In genomic region chr12:2169489-2169888, GRCh38 we compare ENCODE assay signal across 35 cellular contexts.
DNase-seq lines count a peak whose midpoint lies in the region; ATAC-seq and TF ChIP-seq lines count a peak whose summit lies in the region.
"Had no signal": no experiment of that assay in that cellular context is flagged by ENCODE, and none has a peak within 500 bp of the region (broad histone marks: within the 10 kb centered on the region; RNA-seq: fewer than 3 reads in every experiment).

No MANE protein-coding gene starts in this region.

- H3K36me3 Mint-ChIP-seq in naive thymus-derived CD8-positive, alpha-beta T cell = peaks cover 0 to 25% (median 0%) of the 10 kb centered on the region in 3 donors

- TF ChIP-seq EP300 in gastroesophageal sphincter (IDR thresholded peaks at IDR 0.05) (no peak), transverse colon (IDR thresholded peaks at IDR 0.05; ENCODE audit: low read depth) (no peak)

- WGBS in gastroesophageal sphincter (ENCODE audit: low coverage in 1 of 2), 2 donors = 82 to 90% methylated on average over 3 to 4 of the region's 4 CpGs
- WGBS in transverse colon (ENCODE audit: low coverage in 1 of 2), 2 donors = 92 to 94% methylated on average over 2 to 4 of the region's 4 CpGs
- 72 to 88% (median 83%) methylated on average over 4 of the region's 4 CpGs for WGBS in adrenal gland, 4 donors

- H3K4me3 Mint-ChIP-seq in naive thymus-derived CD8-positive, alpha-beta T cell = no peak overlapping the region
- H3K4me3 Mint-ChIP-seq: activated CD4-positive, alpha-beta memory T cell treated with anti-CD3 and anti-CD28 coated beads, Interleukin-2, amount 10 ng/mL, durations not matched to agents 7 days and 5 days; activated naive CD4-positive, alpha-beta T cell treated with anti-CD3 and anti-CD28 coated beads for 36 hours; activated T-helper 1 cell treated with anti-CD3 and anti-CD28 coated beads, Interleukin-12 subunit alpha, Interleukin-12 subunit beta, Interleukin-2, Interleukin-4 antibody, amounts not matched to agents 30 ng/mL and 10 ng/mL and 1 ng/mL, durations not matched to agents 14 hours and 24 hours and 36 hours; neural progenitor cell had no signal

- in situ Hi-C loops in transverse colon (cut with MboI; ENCODE audit: low pct_ligation_motif_present in 1 of 4, low pct_unique_long_range_greater_than_20kb in 1 of 4, low sequenced_read_pairs in 3 of 4) = no loop called here

- no peaks in the 10 kb centered on the region for H3K4me1 Mint-ChIP-seq in naive thymus-derived CD8-positive, alpha-beta T cell
- H3K4me1 Mint-ChIP-seq: activated CD4-positive, alpha-beta memory T cell treated with anti-CD3 and anti-CD28 coated beads, Interleukin-2, amount 10 ng/mL, durations not matched to agents 7 days and 5 days had no signal

- ATAC-seq in Right ventricle myocardium inferior (no peak), gastroesophageal sphincter (no peak)
- ATAC-seq in naive thymus-derived CD8-positive, alpha-beta T cell = no peak
- ATAC-seq: PC-3, sciatic nerve, upper lobe of right lung had no signal

- H3K27ac Mint-ChIP-seq in naive thymus-derived CD8-positive, alpha-beta T cell = peak overlapping the region in 1 of 10 donors; percentile 58
- H3K27ac Mint-ChIP-seq: activated CD4-positive, alpha-beta memory T cell treated with anti-CD3 and anti-CD28 coated beads, Interleukin-2, amount 10 ng/mL, durations not matched to agents 7 days and 5 days; activated naive CD4-positive, alpha-beta T cell treated with anti-CD3 and anti-CD28 coated beads for 36 hours; activated T-helper 1 cell treated with anti-CD3 and anti-CD28 coated beads, Interleukin-12 subunit alpha, Interleukin-12 subunit beta, Interleukin-2, Interleukin-4 antibody, amounts not matched to agents 30 ng/mL and 10 ng/mL and 1 ng/mL, durations not matched to agents 14 hours and 24 hours and 36 hours; neural progenitor cell had no signal

- peaks cover 5 to 20% (median 8%) of the 10 kb centered on the region in 5 donors for H3K27me3 Mint-ChIP-seq in naive thymus-derived CD8-positive, alpha-beta T cell

- DNase-seq in cardiac muscle cell (ENCODE audit: low read depth in 1 of 2, low spot score in 1 of 2) = no peak
- no peak for DNase-seq in Right ventricle myocardium inferior (ENCODE audit: missing footprints)
- peak; percentile 23 for DNase-seq in mucosa of gallbladder (ENCODE audit: low spot score)
- DNase-seq in transverse colon = no peak
- no peak for DNase-seq in adrenal gland
- DNase-seq in H4 (ENCODE audit: low spot score) = no peak
- no peak for DNase-seq in naive thymus-derived CD8-positive, alpha-beta T cell
- DNase-seq: activated CD4-positive, alpha-beta memory T cell treated with anti-CD3 and anti-CD28 coated beads, Interleukin-2, amount 10 ng/mL, durations not matched to agents 7 days and 5 days; activated CD8-positive, alpha-beta memory T cell treated with anti-CD3 and anti-CD28 coated beads, Interleukin-2, amount 50 U/mL, for 48 hours; activated naive CD4-positive, alpha-beta T cell treated with anti-CD3 and anti-CD28 coated beads for 36 hours; amniotic stem cell; DMS153; effector CD8-positive, alpha-beta T cell; H7; head of caudate nucleus; Kasumi-1; kidney; NCI-H1417 treated with DMSO at 0.1 percent for 48 hours; NCI-H2029 treated with DMSO at 0.1 percent for 48 hours; NCI-H226; NCI-H526 treated with DMSO at 0.1 percent for 48 hours; NK-92 treated with Interleukin-12 subunit alpha and Interleukin-12 subunit beta, amount 100 ng/mL, for 24 hours; SHP77; stimulated activated CD4-positive, alpha-beta T cell treated with anti-CD3 and anti-CD28 coated beads, Interleukin-4, amount 100 ng/mL, for 1 hour; upper lobe of right lung had no signal

- no peak overlapping the region for H3K4me3 ChIP-seq in cardiac muscle cell
- H3K4me3 ChIP-seq in gastroesophageal sphincter = no peak overlapping the region
- H3K4me3 ChIP-seq in transverse colon = no peak overlapping the region
- H3K4me3 ChIP-seq in adrenal gland = no peak overlapping the region
- H3K4me3 ChIP-seq: BLaER1 treated with 17β-estradiol and CSF1 and Interleukin-3, amounts not matched to agents 10 nM and 100 nM; mucosa of descending colon; neural progenitor cell; upper lobe of right lung had no signal

- H3K27me3 ChIP-seq in cardiac muscle cell = no peaks in the 10 kb centered on the region
- H3K27me3 ChIP-seq in gastroesophageal sphincter = no peaks in the 10 kb centered on the region
- no peaks in the 10 kb centered on the region for H3K27me3 ChIP-seq in transverse colon
- no peaks in the 10 kb centered on the region for H3K27me3 ChIP-seq in adrenal gland
- H3K27me3 ChIP-seq: BLaER1 treated with 17β-estradiol and CSF1 and Interleukin-3, amounts not matched to agents 10 nM and 100 nM; neural progenitor cell; upper lobe of right lung had no signal

- H3K27ac ChIP-seq in cardiac muscle cell (peak overlapping the region; percentile 6), gastroesophageal sphincter (peak overlapping the region; percentile 47 to 81 (median 60)), transverse colon (peak overlapping the region; percentile 66 to 73 (median 69)), adrenal gland (no peak overlapping the region)
- H3K27ac ChIP-seq: 22Rv1; BLaER1 treated with 17β-estradiol and CSF1 and Interleukin-3, amounts not matched to agents 10 nM and 100 nM; epithelial cell of prostate; neural progenitor cell; parathyroid adenoma; upper lobe of right lung had no signal

- intact Hi-C loops in Right ventricle myocardium inferior (cut with DNase I) = no loop called here
- intact Hi-C loops in transverse colon (cut with DNase I; ENCODE audit: low total_unique reads) = no loop called here
- intact Hi-C loops in adrenal gland (cut with DNase I) = no loop called here

- H3K36me3 ChIP-seq in cardiac muscle cell (no peaks in the 10 kb centered on the region), gastroesophageal sphincter (no peaks in the 10 kb centered on the region), transverse colon (no peaks in the 10 kb centered on the region), adrenal gland (replicated peaks in 1 of 2) (no peaks in the 10 kb centered on the region)
- H3K36me3 ChIP-seq: BLaER1 treated with 17β-estradiol and CSF1 and Interleukin-3, amounts not matched to agents 10 nM and 100 nM; neural progenitor cell; upper lobe of right lung had no signal

- H3K4me1 ChIP-seq in cardiac muscle cell (ENCODE audit: low read depth) (peaks cover 27% of the 10 kb centered on the region), gastroesophageal sphincter (peaks cover 11 to 66% (median 16%) of the 10 kb centered on the region in 3 donors), transverse colon (peaks cover 16 to 24% (median 22%) of the 10 kb centered on the region in 4 donors), adrenal gland (replicated peaks in 1 of 2) (no peaks in the 10 kb centered on the region)
- H3K4me1 ChIP-seq: parathyroid adenoma had no signal

- POLR2A ChIA-PET in naive thymus-derived CD8-positive, alpha-beta T cell (lab: Charles Lee) = no interaction called here

- TF ChIP-seq POLR2A in gastroesophageal sphincter (IDR thresholded peaks at IDR 0.05) (no peak), transverse colon (IDR thresholded peaks at IDR 0.05) (no peak), adrenal gland (IDR thresholded peaks at IDR 0.05) (no peak)

- peaks cover 9 to 41% (median 28%) of the 10 kb centered on the region in 9 donors for H3K9me3 Mint-ChIP-seq in naive thymus-derived CD8-positive, alpha-beta T cell

- H3K9me3 ChIP-seq in cardiac muscle cell (ENCODE audit: low read depth) = no peaks in the 10 kb centered on the region
- peaks cover 0 to 13% (median 0%) of the 10 kb centered on the region in 3 donors for H3K9me3 ChIP-seq in gastroesophageal sphincter
- no peaks in the 10 kb centered on the region for H3K9me3 ChIP-seq in transverse colon
- peaks cover 0 to 7% (median 0%) of the 10 kb centered on the region in 3 donors for H3K9me3 ChIP-seq in adrenal gland (replicated peaks in 1 of 3)
- H3K9me3 ChIP-seq: mucosa of descending colon, upper lobe of right lung had no signal

- no peak for TF ChIP-seq CTCF in cardiac muscle cell (IDR thresholded peaks at IDR 0.05; ENCODE audit: low read depth, low read length)
- no peak for TF ChIP-seq CTCF in gastroesophageal sphincter (IDR thresholded peaks at IDR 0.05)
- TF ChIP-seq CTCF in transverse colon (IDR thresholded peaks at IDR 0.05) = no peak
- TF ChIP-seq CTCF in adrenal gland (IDR thresholded peaks at IDR 0.05) = no peak

Comparison
In these comparisons a context has a peak if more than half of its experiments do, and no peak if none do; other contexts are left out.
1. H3K27ac ChIP-seq: peak in cardiac muscle cell (single experiment), gastroesophageal sphincter (4 of 4) and transverse colon (4 of 4); none in adrenal gland (0 of 5).